Comparison of ENCODE assay signal across 23 cellular contexts in the genomic region with DNA sequence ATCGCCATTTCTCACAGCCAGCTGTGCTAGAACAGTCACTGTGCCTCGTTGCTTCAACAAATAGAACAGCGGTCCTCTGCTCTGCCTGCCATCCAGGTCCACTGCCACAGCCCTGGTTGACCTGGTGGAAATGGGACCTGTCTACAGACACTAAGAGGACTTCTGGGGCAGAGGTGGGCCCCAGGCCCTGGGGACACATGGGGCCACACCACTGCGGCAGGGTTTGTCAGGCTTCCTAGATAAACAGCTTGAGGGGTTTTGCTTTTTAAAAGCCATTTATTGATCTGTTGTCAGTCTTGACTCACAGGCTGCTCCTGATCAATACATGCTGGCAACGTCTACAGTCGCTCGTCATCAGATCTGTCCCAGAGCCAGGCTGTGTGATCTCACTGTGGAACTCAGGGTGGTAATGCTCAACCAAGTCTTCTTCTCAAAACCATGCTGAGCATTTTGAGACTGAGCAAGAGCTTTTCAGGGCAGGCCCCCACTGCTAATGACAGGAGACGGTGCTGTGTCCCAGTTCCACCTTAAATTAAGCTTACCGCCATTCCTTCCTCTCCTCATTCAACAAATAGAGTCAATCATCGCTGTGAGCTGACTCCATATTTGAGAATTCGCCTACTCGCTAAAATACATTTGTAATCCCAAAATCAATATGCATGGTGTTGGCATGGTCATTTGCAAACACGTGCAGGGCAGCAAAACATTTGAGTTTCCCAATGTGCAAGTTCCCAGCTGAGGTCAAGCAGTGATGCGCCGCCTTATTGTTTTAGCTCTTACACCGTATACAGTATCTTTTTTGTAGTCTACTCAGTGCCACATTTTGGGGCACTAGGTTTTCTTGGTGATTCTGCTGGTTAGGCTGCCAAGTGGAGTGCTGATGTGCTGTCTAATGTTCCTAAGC.
DNase-seq lines count a peak whose midpoint lies in the region; ATAC-seq, FAIRE-seq and TF ChIP-seq lines count a peak whose summit lies in the region.
"Had no signal": no experiment of that assay in that cellular context is flagged by ENCODE, and none has a peak within 500 bp of the region (broad histone marks: within the 10 kb centered on the region; RNA-seq: fewer than 3 reads in every experiment).

No MANE protein-coding gene starts in this region.

- peaks cover 13 to 25% of the 10 kb centered on the region in 2 donors for H3K4me1 ChIP-seq in lung (ENCODE audit: control insufficient read depth in 2 of 2, insufficient read depth in 2 of 2, low read length in 2 of 2)

- H3K4me3 Mint-ChIP-seq in progenitor cell of endocrine pancreas (ENCODE audit: low read depth): no peak overlapping the region

- WGBS in lung, 2 donors: 94 to 96% methylated on average over 16 of the region's 16 CpGs

- H3K4me3 ChIP-seq in bronchial epithelial cell (ENCODE audit: low read depth, low read length) (no peak overlapping the region), lung (no peak overlapping the region)
- H3K4me3 ChIP-seq: A549, SJCRH30 had no signal

- FAIRE-seq in HTR-8/SVneo (lab: Jason Lieb, UNC) (peak; percentile 77), bronchial epithelial cell (lab: Jason Lieb, UNC) (peak; percentile 13)
- FAIRE-seq: A549, GM12892 had no signal

- ATAC-seq in lung (ENCODE audit: insufficient read depth, low FRiP score) (no peak), HG03095 (IDR thresholded peaks at IDR 0.05; ENCODE audit: unreplicated experiment) (no peak)
- ATAC-seq in activated naive CD4-positive, alpha-beta T cell treated with anti-CD3 and anti-CD28 coated beads, Interleukin-2, amount 50 U/mL, for 72 hours: no peak
- ATAC-seq: A549, PC-3 had no signal

- peaks cover 0 to 3% of the 10 kb centered on the region in 2 donors for H3K9me3 ChIP-seq in lung (ENCODE audit: control insufficient read depth in 2 of 2, insufficient read depth in 1 of 2, low read length in 1 of 2)
- H3K9me3 ChIP-seq: A549, SJCRH30 had no signal

- H3K36me3 Mint-ChIP-seq in progenitor cell of endocrine pancreas (ENCODE audit: insufficient read depth): no peaks in the 10 kb centered on the region
- H3K36me3 Mint-ChIP-seq in activated naive CD4-positive, alpha-beta T cell treated with anti-CD3 and anti-CD28 coated beads, Interleukin-2, amount 50 U/mL, for 72 hours: no peaks in the 10 kb centered on the region

- no peaks in the 10 kb centered on the region for H3K27me3 ChIP-seq in bronchial epithelial cell (ENCODE audit: control insufficient read depth, insufficient read depth, low read length)
- no peaks in the 10 kb centered on the region for H3K27me3 ChIP-seq in lung (ENCODE audit: control insufficient read depth, insufficient read depth)
- H3K27me3 ChIP-seq: SJCRH30 had no signal

- H3K4me1 Mint-ChIP-seq in progenitor cell of endocrine pancreas (ENCODE audit: low read depth): peaks cover 22% of the 10 kb centered on the region

- peaks cover 45% of the 10 kb centered on the region for H3K27me3 Mint-ChIP-seq in progenitor cell of endocrine pancreas

- peak overlapping the region; percentile 51 for H3K27ac Mint-ChIP-seq in progenitor cell of endocrine pancreas
- H3K27ac Mint-ChIP-seq in activated naive CD4-positive, alpha-beta T cell treated with anti-CD3 and anti-CD28 coated beads, Interleukin-2, amount 50 U/mL, for 72 hours: peak overlapping the region in 1 of 2 donors; percentile 55

- H3K9me3 Mint-ChIP-seq in progenitor cell of endocrine pancreas (ENCODE audit: low read depth): no peaks in the 10 kb centered on the region
- H3K9me3 Mint-ChIP-seq in activated naive CD4-positive, alpha-beta T cell treated with anti-CD3 and anti-CD28 coated beads, Interleukin-2, amount 50 U/mL, for 72 hours: no peaks in the 10 kb centered on the region

- no peak overlapping the region for H3K27ac ChIP-seq in lung (ENCODE audit: low read depth in 1 of 2, low read length in 1 of 2)
- H3K27ac ChIP-seq: A549, C4-2B, SJCRH30 had no signal

- DNase-seq in HTR-8/SVneo (ENCODE audit: insufficient read length, low spot score) (no peak), bronchial epithelial cell (ENCODE audit: low read depth) (no peak), lung (ENCODE audit: low spot score) (peak; percentile 24), progenitor cell of endocrine pancreas (ENCODE audit: low spot score, unreplicated experiment) (no peak), kidney tubule cell (ENCODE audit: low spot score) (no peak)
- DNase-seq in activated naive CD4-positive, alpha-beta T cell treated with anti-CD3 and anti-CD28 coated beads, Interleukin-2, amount 50 U/mL, for 72 hours (ENCODE audit: low spot score in 2 of 2): no peak
- no peak for DNase-seq in activated CD4-positive, alpha-beta T cell treated with anti-CD3 and anti-CD28 coated beads for 48 hours
- DNase-seq: GF-D8, GOT3, IMR-90, Kasumi-1, MM.1S, NCI-H1105 treated with DMSO at 0.1 percent for 48 hours, NCI-H1930, NCI-H2171 treated with DMSO at 0.1 percent for 48 hours, NCI-H510A, NCI-H82, PC-3, SJCRH30 had no signal

- TF ChIP-seq CTCF in bronchial epithelial cell (IDR thresholded peaks at IDR 0.05; ENCODE audit: insufficient read depth, low read length, severe bottlenecking) (no peak), lung (IDR thresholded peaks at IDR 0.05; ENCODE audit: control extremely low read depth, extremely low read depth) (no peak), progenitor cell of endocrine pancreas (IDR thresholded peaks at IDR 0.05; ENCODE audit: unreplicated experiment) (no peak)

- no peaks in the 10 kb centered on the region for H3K36me3 ChIP-seq in bronchial epithelial cell (ENCODE audit: control insufficient read depth, insufficient read depth, low read length)
- peaks cover 0 to under 1% of the 10 kb centered on the region in 2 donors for H3K36me3 ChIP-seq in lung (ENCODE audit: control insufficient read depth in 2 of 2, insufficient read depth in 2 of 2, low read length in 2 of 2)
- H3K36me3 ChIP-seq: SJCRH30 had no signal
